ENCODE assay signal across 8 cellular contexts in the genomic region with DNA sequence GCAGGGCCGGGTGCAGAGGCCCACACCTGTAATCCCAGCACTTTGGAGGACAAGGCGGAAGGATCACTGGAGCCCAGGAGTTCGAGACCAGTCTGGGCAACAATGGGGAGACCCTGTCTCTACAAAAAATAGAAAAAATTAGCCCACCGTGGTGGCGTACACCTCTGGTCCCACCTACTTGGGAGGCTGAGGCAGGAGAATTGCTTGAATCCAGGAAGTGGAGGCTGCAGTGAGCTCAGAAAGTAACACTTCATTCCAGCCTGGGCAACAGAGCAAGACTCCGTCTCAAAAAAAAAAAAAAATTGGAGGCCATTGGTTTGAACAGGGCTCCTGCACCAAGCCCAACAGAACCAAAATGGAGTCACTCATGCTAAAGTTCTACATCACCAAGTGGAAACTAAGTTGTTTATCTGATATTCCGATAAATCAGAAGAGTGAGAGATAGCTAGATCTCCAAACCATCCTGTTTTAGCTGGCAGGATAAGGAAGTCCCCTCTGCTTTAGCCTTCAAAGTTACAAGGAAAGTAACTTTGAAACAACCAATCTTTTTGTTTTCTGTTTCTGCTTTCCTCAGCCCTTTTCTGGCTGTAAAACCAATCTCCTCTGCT. TPM values are rescaled to one million over a fixed set of nuclear protein-coding genes. Genes with fewer than 3 reads are reported as not detected.
DNase-seq lines count a peak whose midpoint lies in the region; ATAC-seq and TF ChIP-seq lines count a peak whose summit lies in the region.

No MANE protein-coding gene starts in this region.

- TF ChIP-seq POLR2A in tibial nerve (IDR thresholded peaks at IDR 0.05): no peak

- H3K4me3 ChIP-seq in liver (ENCODE audit: low read depth in 1 of 3, low read length in 3 of 3) (no peak overlapping the region), tibial nerve (no peak overlapping the region)

- H3K4me1 Mint-ChIP-seq in activated T-cell treated with anti-CD3 and anti-CD28 coated beads, Interleukin-2, amount 50 U/mL, for 72 hours (ENCODE audit: low read depth): peaks cover 68% of the 10 kb centered on the region
- peaks cover 35% of the 10 kb centered on the region for H3K4me1 Mint-ChIP-seq in activated naive CD8-positive, alpha-beta T cell (ENCODE audit: low read depth)

- no peaks in the 10 kb centered on the region for H3K27me3 Mint-ChIP-seq in activated T-cell treated with anti-CD3 and anti-CD28 coated beads, Interleukin-2, amount 50 U/mL, for 72 hours (ENCODE audit: low read depth)
- H3K27me3 Mint-ChIP-seq in activated naive CD8-positive, alpha-beta T cell: no peaks in the 10 kb centered on the region

- H3K36me3 Mint-ChIP-seq in activated T-cell treated with anti-CD3 and anti-CD28 coated beads, Interleukin-2, amount 50 U/mL, for 72 hours (ENCODE audit: insufficient read depth in 2 of 2): peaks cover 0 to 10% of the 10 kb centered on the region in 2 donors
- peaks cover 5% of the 10 kb centered on the region for H3K36me3 Mint-ChIP-seq in activated naive CD8-positive, alpha-beta T cell

- DNase-seq in activated T-cell treated with anti-CD3 and anti-CD28 coated beads, Interleukin-2, amount 50 U/mL, for 72 hours: no peak
- no peak for DNase-seq in activated T-cell treated with anti-CD3 and anti-CD28 coated beads, Interleukin-2, amount 50 U/mL, for 48 hours
- DNase-seq in tibial nerve (ENCODE audit: low spot score in 2 of 2) (no peak), KG1 (lab: John Stamatoyannopoulos, UW) (no peak)
- DNase-seq in activated CD4-positive, alpha-beta T cell treated with anti-CD3 and anti-CD28 coated beads, Interleukin-2, amount 50 U/mL, for 4 hours: no peak

- TF ChIP-seq EP300 in tibial nerve (IDR thresholded peaks at IDR 0.05): no peak

- no peak for TF ChIP-seq RAD21 in liver (IDR thresholded peaks at IDR 0.05)

- H3K27me3 ChIP-seq in liver (ENCODE audit: control insufficient read depth in 4 of 4, insufficient read depth in 4 of 4, low read length in 3 of 4) (no peaks in the 10 kb centered on the region), tibial nerve (no peaks in the 10 kb centered on the region)

- WGBS in liver: 85% methylated on average over 7 of the region's 7 CpGs
- WGBS in tibial nerve, 2 donors: 91 to 93% methylated on average over 7 of the region's 7 CpGs

- H3K4me1 ChIP-seq in liver (ENCODE audit: control insufficient read depth in 4 of 4, insufficient read depth in 4 of 4, low read length in 3 of 4) (peaks cover 0 to 14% (median 8%) of the 10 kb centered on the region in 4 donors), tibial nerve (peaks cover 0 to 32% (median 14%) of the 10 kb centered on the region in 4 donors)

- no peaks in the 10 kb centered on the region for H3K9me3 Mint-ChIP-seq in activated T-cell treated with anti-CD3 and anti-CD28 coated beads, Interleukin-2, amount 50 U/mL, for 72 hours
- no peaks in the 10 kb centered on the region for H3K9me3 Mint-ChIP-seq in activated naive CD8-positive, alpha-beta T cell (ENCODE audit: low read depth)

- H3K27ac ChIP-seq in liver (ENCODE audit: low read depth in 1 of 2, low read length in 2 of 2): peak overlapping the region; percentile 87 to 91
- H3K27ac ChIP-seq in tibial nerve: peak overlapping the region in 3 of 4 donors; percentile 84 to 96 (median 95)

- ATAC-seq in activated T-cell treated with anti-CD3 and anti-CD28 coated beads, Interleukin-2, amount 50 U/mL, for 72 hours (replicated peaks in 1 of 2): no peak
- no peak for ATAC-seq in HG02885 (IDR thresholded peaks at IDR 0.05; ENCODE audit: poor library complexity, unreplicated experiment)

- no peaks in the 10 kb centered on the region for H3K9me3 ChIP-seq in liver (ENCODE audit: control insufficient read depth in 4 of 4, low read length in 3 of 4)
- H3K9me3 ChIP-seq in tibial nerve: no peaks in the 10 kb centered on the region

- H3K4me3 Mint-ChIP-seq in activated T-cell treated with anti-CD3 and anti-CD28 coated beads, Interleukin-2, amount 50 U/mL, for 72 hours: peak overlapping the region; percentile 90 to 96
- peak overlapping the region; percentile 98 for H3K4me3 Mint-ChIP-seq in activated naive CD8-positive, alpha-beta T cell

- peak overlapping the region in 1 of 2 donors; percentile 93 for H3K9ac ChIP-seq in liver (ENCODE audit: low read depth in 1 of 2, low read length in 2 of 2)

- H3K36me3 ChIP-seq in liver (ENCODE audit: control insufficient read depth in 4 of 4, insufficient read depth in 3 of 4, low read depth in 1 of 4, low read length in 3 of 4) (peaks cover 0 to 5% (median 5%) of the 10 kb centered on the region in 4 donors), tibial nerve (peaks cover 0 to 9% (median 2%) of the 10 kb centered on the region in 3 donors)

- TF ChIP-seq CTCF in liver (IDR thresholded peaks at IDR 0.05; ENCODE audit: low read depth, low read length, missing input control): no peak
- no peak for TF ChIP-seq CTCF in tibial nerve (IDR thresholded peaks at IDR 0.05)

- H3K27ac Mint-ChIP-seq in activated T-cell treated with anti-CD3 and anti-CD28 coated beads, Interleukin-2, amount 50 U/mL, for 72 hours: peak overlapping the region; percentile 96
- peak overlapping the region; percentile 99 for H3K27ac Mint-ChIP-seq in activated naive CD8-positive, alpha-beta T cell

TF ChIP-seq in liver, 16 proteins besides CTCF, POLR2A, EP300 and RAD21:
- TF ChIP-seq, protein P1, sequence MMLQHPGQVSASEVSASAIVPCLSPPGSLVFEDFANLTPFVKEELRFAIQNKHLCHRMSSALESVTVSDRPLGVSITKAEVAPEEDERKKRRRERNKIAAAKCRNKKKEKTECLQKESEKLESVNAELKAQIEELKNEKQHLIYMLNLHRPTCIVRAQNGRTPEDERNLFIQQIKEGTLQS (IDR thresholded peaks at IDR 0.05): no peak
- TF ChIP-seq RXRA (IDR thresholded peaks at IDR 0.05) (no peak), TAF1 (conservative IDR thresholded peaks at IDR 0.05) (no peak)

RNA-seq across cellular contexts. Expression of a gene that starts 0.8 kb away (rescaled TPM):
- total RNA-seq in activated T-cell treated with anti-CD3 and anti-CD28 coated beads, Interleukin-2, amount 50 U/mL, for 72 hours: 10 to 100 TPM; 56.5 to 66.2 TPM
- 1 to 10 TPM; 6.2 to 8.0 TPM for total RNA-seq in liver
- 10 to 100 TPM; 40.2 to 45.2 TPM for polyA plus RNA-seq in liver
- total RNA-seq in tibial nerve: 10 to 100 TPM; 10.2 to 75.6 (median 34.7) TPM

RNA-seq across cellular contexts. Expression of a gene that starts 12.8 kb away (rescaled TPM):
- 10 to 100 TPM; 56.1 to 63.5 TPM for total RNA-seq in activated T-cell treated with anti-CD3 and anti-CD28 coated beads, Interleukin-2, amount 50 U/mL, for 72 hours
- total RNA-seq in liver (10 to 100 TPM; 21.6 to 22.3 TPM), tibial nerve (10 to 100 TPM; 25.7 to 39.3 (median 30.0) TPM)
- polyA plus RNA-seq in liver: 10 to 100 TPM; 13.0 to 26.8 TPM

RNA-seq across cellular contexts. Expression of a gene that starts 51.8 kb away (rescaled TPM):
- 1 to 10 TPM; 1.4 to 2.1 TPM for total RNA-seq in activated T-cell treated with anti-CD3 and anti-CD28 coated beads, Interleukin-2, amount 50 U/mL, for 72 hours
- total RNA-seq in liver: 1 to 10 TPM; 1.5 to 1.7 TPM
- 1 to 10 TPM; 1.1 to 1.5 TPM for polyA plus RNA-seq in liver
- 10 to 100 TPM in 3 of 4 donors, 1 to 10 TPM in 1; 7.2 to 32.4 (median 17.6) TPM for total RNA-seq in tibial nerve
